Comparison of ENCODE assay signal across 11 cellular contexts in the genomic region with DNA sequence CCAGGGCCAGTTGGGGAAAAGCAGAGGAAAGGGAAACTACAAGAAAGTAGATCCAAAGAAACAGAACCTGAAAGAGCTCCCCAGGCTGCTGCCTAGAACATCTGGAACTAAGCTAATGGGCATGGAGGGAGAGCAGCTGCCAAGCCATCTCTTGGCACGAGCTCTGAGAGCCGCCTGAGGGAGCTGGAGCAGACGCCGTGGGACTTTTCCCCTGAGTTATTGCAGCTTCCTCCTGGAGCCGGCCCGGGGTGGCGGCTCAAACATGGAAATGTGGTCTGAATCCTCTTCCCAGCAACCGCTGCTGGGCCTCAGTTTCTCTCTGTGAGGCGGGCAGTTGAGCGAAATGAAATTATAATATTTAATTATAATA. TPM values are rescaled to one million over a fixed set of nuclear protein-coding genes. Genes with fewer than 3 reads are reported as not detected.
DNase-seq lines count a peak whose midpoint lies in the region; ATAC-seq and TF ChIP-seq lines count a peak whose summit lies in the region.
"Had no signal": no experiment of that assay in that cellular context is flagged by ENCODE, and none has a peak within 500 bp of the region (broad histone marks: within the 10 kb centered on the region; RNA-seq: fewer than 3 reads in every experiment).

No MANE protein-coding gene starts in this region.

- H3K9me3 ChIP-seq in PC-9 (ENCODE audit: insufficient read depth, low read depth): 0 out of 2 replicates have a peak, but pooled peaks cover 5% of the 10 kb centered on the region
- H3K9me3 ChIP-seq in fibroblast of lung (ENCODE audit: control insufficient read depth, insufficient read depth, low read depth, low read length): no peaks in the 10 kb centered on the region
- no peaks in the 10 kb centered on the region for H3K9me3 ChIP-seq in psoas muscle
- H3K9me3 ChIP-seq in trophoblast cell (ENCODE audit: insufficient read depth, low read depth, low read length): no peaks in the 10 kb centered on the region
- H3K9me3 ChIP-seq: mucosa of descending colon had no signal

- H4K12ac ChIP-seq in trophoblast cell (ENCODE audit: low read depth, low read length): no peak overlapping the region

- POLR2A ChIA-PET in PC-9 (lab: Charles Lee; ENCODE audit: unreplicated experiment): no interaction called here

- peak overlapping the region; percentile 98 for H3K27ac ChIP-seq in PC-9
- peak overlapping the region; percentile 98 for H3K27ac ChIP-seq in fibroblast of lung (ENCODE audit: insufficient read depth, low read length)
- H3K27ac ChIP-seq in psoas muscle: peak overlapping the region; percentile 63
- H3K27ac ChIP-seq in trophoblast cell (ENCODE audit: low read depth, low read length): no peak overlapping the region

- peaks cover 80% of the 10 kb centered on the region for H3F3A ChIP-seq in PC-9 (ENCODE audit: insufficient read depth, low read depth)

- no peak overlapping the region for H2BK12ac ChIP-seq in trophoblast cell (ENCODE audit: low read length)

- H3K36me3 Mint-ChIP-seq in Calu3 (ENCODE audit: insufficient read depth, unreplicated experiment): peaks cover 58% of the 10 kb centered on the region

- no peak overlapping the region for H2BK120ac ChIP-seq in trophoblast cell (ENCODE audit: insufficient read depth, low read length, poor library complexity)

- no peak overlapping the region for H4K8ac ChIP-seq in trophoblast cell (ENCODE audit: low read depth, low read length)

- H3K9ac ChIP-seq in fibroblast of lung (ENCODE audit: insufficient read depth, low read length): peak overlapping the region; percentile 71
- H3K9ac ChIP-seq in trophoblast cell (ENCODE audit: low read length): no peak overlapping the region

- no peak overlapping the region for H3K4ac ChIP-seq in trophoblast cell (ENCODE audit: low read depth, low read length)

- peaks cover 72% of the 10 kb centered on the region for H3K4me1 Mint-ChIP-seq in Calu3 (ENCODE audit: low read depth, unreplicated experiment)

- peaks cover 2% of the 10 kb centered on the region for H3K79me1 ChIP-seq in trophoblast cell (ENCODE audit: low read length)

- intact Hi-C loops in Calu3 (cut with micrococcal nuclease; ENCODE audit: unreplicated experiment) (no loop called here), PC-9 (cut with micrococcal nuclease; ENCODE audit: unreplicated experiment) (loop anchor here (5.0 kb wide), 1 partner anchor 582 kb away; no protein-coding TSS in a partner anchor), psoas muscle (cut with DNase I) (no loop called here)

- CTCF ChIA-PET in Calu3 (lab: Charles Lee) (no interaction called here), PC-9 (lab: Charles Lee) (no interaction called here)

- BruUV-seq in Calu3 (replicated peaks; lab: Mats Ljungman, UMichigan): no TSS peak
- no TSS peak for BruUV-seq in PC-9 (replicated peaks; lab: Mats Ljungman, UMichigan)

- H4K20me1 ChIP-seq in PC-9 (ENCODE audit: insufficient read depth): no peaks in the 10 kb centered on the region
- H4K20me1 ChIP-seq in fibroblast of lung (ENCODE audit: control insufficient read depth, extremely low read depth, insufficient read depth, low read length): no peaks in the 10 kb centered on the region

- H3K14ac ChIP-seq in trophoblast cell (ENCODE audit: low read length): no peak overlapping the region

- no peaks in the 10 kb centered on the region for H3K9me2 ChIP-seq in PC-9 (ENCODE audit: insufficient read depth)

- no peaks in the 10 kb centered on the region for H3K9me3 Mint-ChIP-seq in Calu3 (ENCODE audit: low read depth, unreplicated experiment)

- H3K4me2 ChIP-seq in PC-9 (peak overlapping the region; percentile 70), fibroblast of lung (ENCODE audit: extremely low read depth, insufficient read depth, low read length) (peak overlapping the region; percentile 44), trophoblast cell (ENCODE audit: low read length) (no peak overlapping the region)

- no peak overlapping the region for H3K4me3 Mint-ChIP-seq in Calu3 (ENCODE audit: low read depth, unreplicated experiment)
- H3K4me3 Mint-ChIP-seq: T-helper 17 cell had no signal

- no peak overlapping the region for H4K91ac ChIP-seq in trophoblast cell (ENCODE audit: low read depth, low read length)

- WGBS in psoas muscle, 3 donors: 13 to 17% (median 14%) methylated on average over 10 of the region's 10 CpGs
- no CpG with 5 or more reads among the region's 10 CpGs for WGBS in trophoblast cell (ENCODE audit: extremely low coverage, insufficient coverage, insufficient read length)

- no peak overlapping the region for H2BK5ac ChIP-seq in trophoblast cell (ENCODE audit: low read depth, low read length, poor library complexity)

- TF ChIP-seq CTCF in Calu3 (IDR thresholded peaks at IDR 0.05; ENCODE audit: unreplicated experiment) (no peak), PC-9 (conservative IDR thresholded peaks at IDR 0.05) (no peak), fibroblast of lung (conservative IDR thresholded peaks at IDR 0.05 in 1 of 2, IDR thresholded peaks at IDR 0.05 in 1 of 2; ENCODE audit: low read depth in 1 of 2, low read length in 2 of 2) (no peak), psoas muscle (IDR thresholded peaks at IDR 0.05) (no peak)

- no peak overlapping the region for H2AK5ac ChIP-seq in trophoblast cell (ENCODE audit: low read length)

- no peak overlapping the region for H3K18ac ChIP-seq in trophoblast cell (ENCODE audit: low read length)

- no peak overlapping the region for H2AFZ ChIP-seq in PC-9
- H2AFZ ChIP-seq in fibroblast of lung (ENCODE audit: low read length): no peak overlapping the region
- no peak overlapping the region for H2AFZ ChIP-seq in trophoblast cell (ENCODE audit: insufficient read depth, low read length, poor library complexity)

- H3K36me3 ChIP-seq in PC-9 (ENCODE audit: low read depth): no peaks in the 10 kb centered on the region
- H3K36me3 ChIP-seq in fibroblast of lung (ENCODE audit: control insufficient read depth, insufficient read depth, low read length): no peaks in the 10 kb centered on the region
- no peaks in the 10 kb centered on the region for H3K36me3 ChIP-seq in psoas muscle (ENCODE audit: insufficient read depth in 1 of 2, low read depth in 1 of 2)
- no peaks in the 10 kb centered on the region for H3K36me3 ChIP-seq in trophoblast cell (ENCODE audit: control insufficient read depth in 1 of 2, insufficient read depth in 2 of 2, low read length in 2 of 2)

- H3K4me3 ChIP-seq in PC-9 (no peak overlapping the region), fibroblast of lung (replicated peaks in 1 of 4; ENCODE audit: control extremely low read depth in 1 of 4, insufficient read depth in 1 of 4, low read depth in 3 of 4, low read length in 4 of 4) (no peak overlapping the region), psoas muscle (no peak overlapping the region), trophoblast cell (ENCODE audit: low read depth, low read length) (no peak overlapping the region)
- H3K4me3 ChIP-seq: mucosa of descending colon had no signal

- peak overlapping the region; percentile 99 for H3K27ac Mint-ChIP-seq in Calu3 (ENCODE audit: unreplicated experiment)
- H3K27ac Mint-ChIP-seq: T-helper 17 cell had no signal

- no peak overlapping the region for H3K23ac ChIP-seq in trophoblast cell (ENCODE audit: low read length)

- ATAC-seq in psoas muscle (peak in 1 of 4 donors; percentile 19), GM21723 (IDR thresholded peaks at IDR 0.05; ENCODE audit: unreplicated experiment) (no peak)
- ATAC-seq: mucosa of descending colon, T-helper 17 cell had no signal

- H3K4me1 ChIP-seq in PC-9 (replicated peaks; ENCODE audit: insufficient read depth) (peaks cover 83% of the 10 kb centered on the region), fibroblast of lung (ENCODE audit: control insufficient read depth, extremely low read depth, insufficient read depth, low read length) (peaks cover 43% of the 10 kb centered on the region), psoas muscle (no peaks in the 10 kb centered on the region), trophoblast cell (ENCODE audit: control insufficient read depth in 1 of 2, insufficient read depth in 2 of 2, low read length in 2 of 2) (peaks cover 6 to 7% of the 10 kb centered on the region in 2 experiments)

- H3K79me2 ChIP-seq in PC-9 (ENCODE audit: low read depth) (peaks cover 9% of the 10 kb centered on the region; the same call in 1 of the 2 replicates), fibroblast of lung (ENCODE audit: control insufficient read depth, insufficient read depth, low read length) (no peaks in the 10 kb centered on the region), trophoblast cell (ENCODE audit: control insufficient read depth, insufficient read depth, low read length, poor library complexity) (no peaks in the 10 kb centered on the region)

- DNase-seq in Calu3 (no peak), PC-9 (no peak), fibroblast of lung (ENCODE audit: low read depth in 2 of 2) (peak; percentile 62 to 91), psoas muscle (peak; percentile 47 to 70), inferior parietal cortex (ENCODE audit: extremely low spot score) (no peak), trophoblast cell (no peak), T-helper 1 cell (no peak)
- DNase-seq: GDM1, T-helper 17 cell had no signal

- H3K27me3 ChIP-seq in PC-9 (ENCODE audit: insufficient read depth, low read depth): no peaks in the 10 kb centered on the region
- H3K27me3 ChIP-seq in fibroblast of lung (ENCODE audit: control insufficient read depth, insufficient read depth, low read length): no peaks in the 10 kb centered on the region
- peaks cover 0 to 62% (median 7%) of the 10 kb centered on the region in 3 donors for H3K27me3 ChIP-seq in psoas muscle (ENCODE audit: insufficient read depth in 3 of 3, low read length in 2 of 3)
- no peaks in the 10 kb centered on the region for H3K27me3 ChIP-seq in trophoblast cell (ENCODE audit: insufficient read depth, low read length)

- no peaks in the 10 kb centered on the region for H3K27me3 Mint-ChIP-seq in Calu3 (ENCODE audit: unreplicated experiment)
- H3K27me3 Mint-ChIP-seq: T-helper 17 cell had no signal

RNA-seq across cellular contexts. Expression of a gene that starts 41.8 kb away (rescaled TPM):
- total RNA-seq in Calu3 (2022): 202 and 260 TPM in 2 replicates
- 17.2 and 17.4 TPM in 2 replicates for total RNA-seq in PC-9 (2021)
- total RNA-seq in fibroblast of lung: 3.6 and 11.2 TPM in 2 replicates
- 4.5 and 19.6 TPM in 2 replicates for polyA plus RNA-seq in fibroblast of lung
- polyA plus RNA-seq in fibroblast of lung (2012): 7.1 and 25.1 TPM in 2 replicates
- polyA minus RNA-seq in fibroblast of lung (ENCODE audit: low replicate concordance): 40.6 and 97.7 TPM in 2 replicates
- total RNA-seq in psoas muscle: under 1 TPM in 3 of 4 donors, not detected in 1; 0.27 to 0.54 (median 0.38) TPM
- polyA plus RNA-seq in psoas muscle: 10 to 100 TPM in 1 of 3 donors, under 1 TPM in 2; 0.10 to 21.4 (median 0.14) TPM
- polyA plus RNA-seq in trophoblast cell (2013): 1.2 and 1.4 TPM in 2 replicates

Comparison
In these comparisons a context has a peak if more than half of its experiments do, and no peak if none do; other contexts are left out.
1. DNase-seq: peak in fibroblast of lung (2 of 2) and psoas muscle (2 of 2); none in Calu3 (single experiment), PC-9 (0 of 2), inferior parietal cortex (single experiment), trophoblast cell (0 of 2) and T-helper 1 cell (0 of 5).
2. RNA of a gene that starts 41.8 kb away (total RNA-seq): 202 to 260 TPM in Calu3; 17.2 to 17.4 TPM in PC-9, 3.6 to 11.2 TPM in fibroblast of lung and 0.27 to 0.54 TPM in psoas muscle; every median in the first group is over 10 times any median in the second.